ENCODE assay signal across 20 cellular contexts in the genomic region with DNA sequence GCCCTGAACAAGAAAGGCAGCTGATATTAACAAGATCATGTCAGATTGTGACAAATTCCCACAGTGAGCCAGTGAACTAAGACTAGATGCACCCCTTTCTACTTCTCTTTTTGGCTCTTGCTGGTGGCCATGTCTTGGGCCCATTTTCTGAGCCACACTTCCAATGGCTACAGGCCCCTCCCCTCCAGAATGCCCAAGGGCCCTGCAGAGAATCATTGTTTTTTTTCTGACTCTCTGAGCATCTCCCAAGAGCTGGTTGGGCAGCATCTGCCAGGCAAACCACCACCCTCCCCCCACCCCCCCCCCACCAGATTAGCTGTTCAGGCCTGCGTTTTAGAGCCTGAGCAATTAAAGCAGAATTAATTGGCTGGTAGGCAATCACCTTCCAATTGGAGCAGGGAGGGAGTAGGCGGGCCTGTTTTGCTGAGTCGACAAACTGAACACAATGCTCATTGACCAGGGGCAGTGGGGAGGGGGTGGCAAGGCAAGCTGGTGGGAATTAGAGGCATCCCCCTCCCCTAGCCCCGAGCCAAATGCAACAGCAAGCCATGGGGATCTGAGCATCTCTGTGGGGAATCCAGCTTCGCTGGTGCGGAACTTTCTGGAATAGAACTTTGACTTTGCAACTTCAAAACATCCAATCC.
"Had no signal": no experiment of that assay in that cellular context is flagged by ENCODE, and none has a peak within 500 bp of the region (broad histone marks: within the 10 kb centered on the region; RNA-seq: fewer than 3 reads in every experiment).

No MANE protein-coding gene starts in this region.

- DNase-seq: activated CD4-positive, alpha-beta T cell treated with anti-CD3 and anti-CD28 coated beads, Interleukin-2, amount 50 U/mL, for 1 hour; activated CD4-positive, CD25-positive, alpha-beta regulatory T cell; activated effector memory CD4-positive, alpha-beta T cell treated with anti-CD3 and anti-CD28 coated beads, Interleukin-2, amount 50 U/mL, for 16 hours; amniotic stem cell; brain microvascular endothelial cell; cerebellar nuclear complex; erythroblast; hypothalamus; left colon; naive B cell; occipital lobe; spleen; stimulated activated CD4-positive, alpha-beta T cell treated with anti-CD3 and anti-CD28 coated beads, Interleukin-1b, Interleukin-23, amount 100 ng/mL, for 48 hours; stimulated activated naive B cell treated with anti-CD40 and anti-IgM and Interleukin-4, amounts not matched to agents 10 μg/mL and 1 μg/mL and 100 μg/mL, for 72 hours; transverse colon had no signal

- H3K4me1 Mint-ChIP-seq: naive B cell; stimulated activated naive B cell treated with anti-CD40 and anti-IgM and Interleukin-4, amounts not matched to agents 10 μg/mL and 1 μg/mL and 100 μg/mL, for 72 hours had no signal

- ATAC-seq: activated naive CD4-positive, alpha-beta T cell treated with anti-CD3 and anti-CD28 coated beads, Interleukin-2, amount 50 U/mL, for 72 hours; left colon; sciatic nerve; stimulated activated naive B cell treated with anti-CD40 and anti-IgM and Interleukin-4, amounts not matched to agents 10 μg/mL and 1 μg/mL and 100 μg/mL, for 72 hours had no signal

- H3K27ac Mint-ChIP-seq: activated naive CD4-positive, alpha-beta T cell treated with anti-CD3 and anti-CD28 coated beads, Interleukin-2, amount 50 U/mL, for 72 hours; dendritic cell treated with granulocyte-macrophage colony-stimulating factor and Interleukin-4, amounts not matched to agents 40 ng/mL and 50 ng/mL, for 4 days; progenitor cell of endocrine pancreas; stimulated activated naive B cell treated with anti-CD40 and anti-IgM and Interleukin-4, amounts not matched to agents 10 μg/mL and 1 μg/mL and 100 μg/mL, for 72 hours; T-helper 1 cell treated with Interleukin-12 subunit alpha and Interleukin-12 subunit beta and Interleukin-4 antibody, amounts not matched to agents 30 μg/mL and 1 μg/mL, for 36 hours had no signal

- H3K4me3 Mint-ChIP-seq: dendritic cell treated with granulocyte-macrophage colony-stimulating factor and Interleukin-4, amounts not matched to agents 40 ng/mL and 50 ng/mL, for 4 days; naive B cell; stimulated activated naive B cell treated with anti-CD40 and anti-IgM and Interleukin-4, amounts not matched to agents 10 μg/mL and 1 μg/mL and 100 μg/mL, for 72 hours; T-helper 1 cell treated with Interleukin-12 subunit alpha and Interleukin-12 subunit beta and Interleukin-4 antibody, amounts not matched to agents 30 μg/mL and 1 μg/mL, for 36 hours had no signal
